In genomic region chr19:28871099-28871725, GRCh38 we compare ENCODE assay signal across 29 cellular contexts.
"Had no signal": no experiment of that assay in that cellular context is flagged by ENCODE, and none has a peak within 500 bp of the region (broad histone marks: within the 10 kb centered on the region; RNA-seq: fewer than 3 reads in every experiment).

No MANE protein-coding gene starts in this region.

- H3K27ac Mint-ChIP-seq: activated CD4-positive, alpha-beta T cell treated with anti-CD3 and anti-CD28 coated beads for 36 hours; activated CD4-positive, alpha-beta T cell treated with anti-CD3 and anti-CD28 coated beads, Interleukin-2, amount 10 ng/mL, durations not matched to agents 7 days and 5 days; activated CD8-positive, alpha-beta T cell treated with anti-CD3 and anti-CD28 coated beads, Interleukin-2, amount 10 ng/mL, durations not matched to agents 7 days and 5 days; activated naive CD4-positive, alpha-beta T cell treated with anti-CD3 and anti-CD28 coated beads, Interleukin-2, amount 50 U/mL, for 24 hours; activated naive CD8-positive, alpha-beta T cell treated with anti-CD3 and anti-CD28 coated beads, Interleukin-2, amount 10 ng/mL, durations not matched to agents 7 days and 5 days; activated T-cell treated with anti-CD3 and anti-CD28 coated beads, Interleukin-2, amount 50 U/mL, for 24 hours; activated T-helper 2 cell treated with anti-CD3 and anti-CD28 coated beads, Interferon-gamma antibody, Interleukin-2, Interleukin-4, amounts not matched to agents 10 μg/mL and 5 μg/mL and 100 μg/mL, durations not matched to agents 14 hours and 24 hours and 36 hours; WTC11 had no signal

- H3K27me3 Mint-ChIP-seq: activated CD4-positive, alpha-beta T cell treated with anti-CD3 and anti-CD28 coated beads, Interleukin-2, amount 10 ng/mL, durations not matched to agents 7 days and 5 days; activated naive CD4-positive, alpha-beta T cell treated with anti-CD3 and anti-CD28 coated beads, Interleukin-2, amount 50 U/mL, for 24 hours; activated naive CD8-positive, alpha-beta T cell treated with anti-CD3 and anti-CD28 coated beads, Interleukin-2, amount 10 ng/mL, durations not matched to agents 7 days and 5 days; activated T-cell treated with anti-CD3 and anti-CD28 coated beads, Interleukin-2, amount 50 U/mL, for 24 hours had no signal

- H3K4me1 Mint-ChIP-seq: activated CD4-positive, alpha-beta T cell treated with anti-CD3 and anti-CD28 coated beads for 36 hours; activated CD4-positive, alpha-beta T cell treated with anti-CD3 and anti-CD28 coated beads, Interleukin-2, amount 10 ng/mL, durations not matched to agents 7 days and 5 days; activated naive CD4-positive, alpha-beta T cell treated with anti-CD3 and anti-CD28 coated beads, Interleukin-2, amount 50 U/mL, for 24 hours; activated naive CD8-positive, alpha-beta T cell treated with anti-CD3 and anti-CD28 coated beads, Interleukin-2, amount 10 ng/mL, durations not matched to agents 7 days and 5 days had no signal

- ATAC-seq: activated CD4-positive, alpha-beta T cell treated with anti-CD3 and anti-CD28 coated beads for 36 hours; activated CD4-positive, CD25-positive, alpha-beta regulatory T cell treated with anti-CD3 and anti-CD28 coated beads, Interleukin-2, amount 50 U/mL, for 24 hours; activated CD8-positive, alpha-beta T cell treated with anti-CD3 and anti-CD28 coated beads, Interleukin-2, amount 10 ng/mL, durations not matched to agents 7 days and 5 days; PC-3; Right ventricle myocardium inferior; WTC11 had no signal

- DNase-seq: activated CD4-positive, alpha-beta T cell treated with anti-CD3 and anti-CD28 coated beads for 36 hours; activated CD4-positive, alpha-beta T cell treated with anti-CD3 and anti-CD28 coated beads, Interleukin-2, amount 10 ng/mL, durations not matched to agents 7 days and 5 days; activated CD4-positive, alpha-beta T cell treated with anti-CD3 and anti-CD28 coated beads, Interleukin-2, amount 50 U/mL, for 48 hours; activated CD8-positive, alpha-beta T cell treated with anti-CD3 and anti-CD28 coated beads, Interleukin-2, amount 10 ng/mL, durations not matched to agents 7 days and 5 days; activated gamma-delta T cell; activated naive CD4-positive, alpha-beta T cell treated with Interleukin-2 at 50 U/mL for 16 hours; activated naive CD8-positive, alpha-beta T cell treated with anti-CD3 and anti-CD28 coated beads, Interleukin-2, amount 10 ng/mL, durations not matched to agents 7 days and 5 days; activated T-cell treated with anti-CD3 and anti-CD28 coated beads, Interleukin-2, amount 50 U/mL, for 24 hours; amygdala; NCI-H1092 treated with DMSO at 0.1 percent for 48 hours; NCI-H1417; NCI-H146; NCI-H187; NCI-H2029 treated with DMSO at 0.1 percent for 48 hours; NCI-H2107; NCI-H2171; NCI-H510A; NCI-H526; NCI-H748 treated with DMSO at 0.1 percent for 48 hours; NK-92 treated with Interleukin-12 subunit alpha and Interleukin-12 subunit beta, amount 100 ng/mL, for 24 hours; PC-3; Peyer's patch; SJCRH30; T1000 had no signal

- H3K9me3 Mint-ChIP-seq: activated CD4-positive, alpha-beta T cell treated with anti-CD3 and anti-CD28 coated beads, Interleukin-2, amount 10 ng/mL, durations not matched to agents 7 days and 5 days; activated naive CD4-positive, alpha-beta T cell treated with anti-CD3 and anti-CD28 coated beads, Interleukin-2, amount 50 U/mL, for 24 hours; activated T-cell treated with anti-CD3 and anti-CD28 coated beads, Interleukin-2, amount 50 U/mL, for 24 hours; activated T-helper 2 cell treated with anti-CD3 and anti-CD28 coated beads, Interferon-gamma antibody, Interleukin-2, Interleukin-4, amounts not matched to agents 10 μg/mL and 5 μg/mL and 100 μg/mL, durations not matched to agents 14 hours and 24 hours and 36 hours had no signal

- H3K4me3 Mint-ChIP-seq: activated CD4-positive, alpha-beta T cell treated with anti-CD3 and anti-CD28 coated beads for 36 hours; activated CD4-positive, alpha-beta T cell treated with anti-CD3 and anti-CD28 coated beads, Interleukin-2, amount 10 ng/mL, durations not matched to agents 7 days and 5 days; activated CD8-positive, alpha-beta T cell treated with anti-CD3 and anti-CD28 coated beads, Interleukin-2, amount 10 ng/mL, durations not matched to agents 7 days and 5 days; activated naive CD4-positive, alpha-beta T cell treated with anti-CD3 and anti-CD28 coated beads, Interleukin-2, amount 50 U/mL, for 24 hours; activated naive CD8-positive, alpha-beta T cell treated with anti-CD3 and anti-CD28 coated beads, Interleukin-2, amount 10 ng/mL, durations not matched to agents 7 days and 5 days; activated T-cell treated with anti-CD3 and anti-CD28 coated beads, Interleukin-2, amount 50 U/mL, for 24 hours; WTC11 had no signal
